In genomic region chr3:84959470-84960380, GRCh38 we compare ENCODE assay signal across 10 cellular contexts. TPM values are rescaled to one million over a fixed set of nuclear protein-coding genes. Genes with fewer than 3 reads are reported as not detected.
A peak's percentile ranks its signal among the peaks of the same experiment; 100 is the strongest.
DNase-seq lines count a peak whose midpoint lies in the region; ATAC-seq and TF ChIP-seq lines count a peak whose summit lies in the region.
"Had no signal": no experiment of that assay in that cellular context is flagged by ENCODE, and none has a peak within 500 bp of the region (broad histone marks: within the 10 kb centered on the region; RNA-seq: fewer than 3 reads in every experiment).

No MANE protein-coding gene starts in this region.

- H3K4me1 ChIP-seq in Panc1 (ENCODE audit: control insufficient read depth, insufficient read depth, low read length) (no peaks in the 10 kb centered on the region), psoas muscle (no peaks in the 10 kb centered on the region)

- DNase-seq in Panc1 (ENCODE audit: low read depth, low spot score): no peak
- no peak for DNase-seq in fibroblast of pulmonary artery (ENCODE audit: low read depth)
- peak in 1 of 2 donors; percentile 51 for DNase-seq in psoas muscle
- no peak for DNase-seq in SIG-M5 treated with dmso at 0.1 percent for 504 hours (lab: John Stamatoyannopoulos, UW; ENCODE audit: unreplicated experiment)
- no peak for DNase-seq in NOMO-1 treated with dmso at 0.1 percent for 144 hours (lab: John Stamatoyannopoulos, UW; ENCODE audit: unreplicated experiment)

- ATAC-seq in GM21423 (IDR thresholded peaks at IDR 0.05; ENCODE audit: unreplicated experiment): peak; percentile 2
- peak; percentile 27; the same call in 1 of the 2 replicates for ATAC-seq in Panc1
- peak; percentile 1 to 37 (median 15) for ATAC-seq in psoas muscle
- no peak for ATAC-seq in GM21381 (IDR thresholded peaks at IDR 0.05; ENCODE audit: unreplicated experiment)
- no peak for ATAC-seq in GM19328 (IDR thresholded peaks at IDR 0.05; ENCODE audit: unreplicated experiment)

- H3K27me3 ChIP-seq in Panc1 (ENCODE audit: control insufficient read depth, insufficient read depth, low read length) (no peaks in the 10 kb centered on the region), psoas muscle (ENCODE audit: insufficient read depth in 3 of 3, low read length in 2 of 3) (peaks cover 0 to 13% (median 0%) of the 10 kb centered on the region in 3 donors)

- 0 to 1% (median 1%) methylated on average over 29 to 40 of the region's 40 CpGs for WGBS in psoas muscle, 3 donors

- peak overlapping the region; percentile 58 to 75 for H3K4me3 ChIP-seq in Panc1 (ENCODE audit: low read depth in 2 of 2, low read length in 2 of 2)
- H3K4me3 ChIP-seq in fibroblast of pulmonary artery (replicated peaks; ENCODE audit: low read depth, low read length): peak overlapping the region; percentile 52
- H3K4me3 ChIP-seq in psoas muscle: peak overlapping the region; percentile 77

- H3K36me3 ChIP-seq in Panc1 (ENCODE audit: control insufficient read depth, insufficient read depth, low read length) (no peaks in the 10 kb centered on the region), psoas muscle (ENCODE audit: insufficient read depth in 1 of 2, low read depth in 1 of 2) (no peaks in the 10 kb centered on the region)
- H3K36me3 ChIP-seq: neutrophil had no signal

- H3K9me3 ChIP-seq in Panc1 (ENCODE audit: control insufficient read depth, insufficient read depth, low read depth, low read length): no peaks in the 10 kb centered on the region
- H3K9me3 ChIP-seq in psoas muscle: no peaks in the 10 kb centered on the region
- H3K9me3 ChIP-seq: neutrophil had no signal

- no TSS peak for BruUV-seq in Panc1 (replicated peaks; lab: Mats Ljungman, UMichigan)

- TF ChIP-seq CTCF in Panc1 (IDR thresholded peaks at IDR 0.05) (no peak), fibroblast of pulmonary artery (IDR thresholded peaks at IDR 0.05; ENCODE audit: low read length, missing control alignments) (no peak), psoas muscle (IDR thresholded peaks at IDR 0.05) (no peak)

- no peak overlapping the region for H3K27ac ChIP-seq in Panc1 (ENCODE audit: low read length)
- peak overlapping the region; percentile 58 for H3K27ac ChIP-seq in psoas muscle
- H3K27ac ChIP-seq: neutrophil had no signal

- POLR2A ChIA-PET in Panc1 (lab: Charles Lee): no interaction called here

- intact Hi-C loops in Panc1 (cut with micrococcal nuclease; ENCODE audit: unreplicated experiment): no loop called here
- intact Hi-C loops in psoas muscle (cut with DNase I): loop anchor here in 1 of 2 donors (5.0 to 10.0 kb wide), 2 partner anchors 57 to 415 kb away; no protein-coding TSS in a partner anchor

- in situ Hi-C loops in Panc1 (cut with HindIII; ENCODE audit: low pct_unique_long_range_greater_than_20kb, low sequenced_read_pairs): no loop called here

- CTCF ChIA-PET in Panc1 (lab: Charles Lee): no interaction called here

RNA-seq across cellular contexts. Expression of gene CADM2, which starts 0.9 kb away (rescaled TPM):
- total RNA-seq in Panc1 (2021; ENCODE audit: unreplicated experiment) (0.64 TPM), psoas muscle (10 to 100 TPM in 1 of 4 donors, 1 to 10 TPM in 3; 5.1 to 15.7 (median 5.8) TPM)
- 0.56 TPM for polyA plus RNA-seq in Panc1 (2012; ENCODE audit: insufficient read length)
- 1 to 10 TPM; 3.6 to 9.9 (median 6.5) TPM for polyA plus RNA-seq in psoas muscle
- total RNA-seq: LHCN-M2 had no signal

Comparison
In these comparisons a context has a peak if more than half of its experiments do, and no peak if none do; other contexts are left out.
1. ATAC-seq: peak in GM21423 (single experiment), Panc1 (single experiment) and psoas muscle (4 of 4); none in GM21381 (single experiment) and GM19328 (single experiment).
2. Peak in every context shown above with its lines, with median percentiles within 50 percentile points of each other: H3K4me3 ChIP-seq.